In genomic region chr6:170172406-170172805, GRCh38 we compare ENCODE assay signal across 24 cellular contexts.
DNase-seq lines count a peak whose midpoint lies in the region; FAIRE-seq and TF ChIP-seq lines count a peak whose summit lies in the region.
"Had no signal": no experiment of that assay in that cellular context is flagged by ENCODE, and none has a peak within 500 bp of the region (broad histone marks: within the 10 kb centered on the region; RNA-seq: fewer than 3 reads in every experiment).

No MANE protein-coding gene starts in this region.

- peaks cover 8% of the 10 kb centered on the region for H3K27me3 Mint-ChIP-seq in activated naive CD4-positive, alpha-beta T cell treated with anti-CD3 and anti-CD28 coated beads, Interleukin-2, amount 10 ng/mL, durations not matched to agents 7 days and 5 days

- no peaks in the 10 kb centered on the region for H3K4me1 Mint-ChIP-seq in activated naive CD4-positive, alpha-beta T cell treated with anti-CD3 and anti-CD28 coated beads, Interleukin-2, amount 10 ng/mL, durations not matched to agents 7 days and 5 days

- TF ChIP-seq CTCF in bronchial epithelial cell (IDR thresholded peaks at IDR 0.05; ENCODE audit: insufficient read depth, low read length, severe bottlenecking) (no peak), kidney (IDR thresholded peaks at IDR 0.05; ENCODE audit: borderline replicate concordance, extremely low read depth, insufficient read depth) (no peak), spleen (IDR thresholded peaks at IDR 0.05 in 8 of 11, conservative IDR thresholded peaks at IDR 0.05 in 3 of 11) (no peak)

- H3K36me3 Mint-ChIP-seq in activated naive CD4-positive, alpha-beta T cell treated with anti-CD3 and anti-CD28 coated beads, Interleukin-2, amount 10 ng/mL, durations not matched to agents 7 days and 5 days = peaks cover 3% of the 10 kb centered on the region

- WGBS in spleen, 5 donors = 74 to 83% (median 77%) methylated on average over 5 of the region's 5 CpGs

- H3K27ac ChIP-seq in kidney (ENCODE audit: low read depth in 2 of 2, low read length in 2 of 2) (no peak overlapping the region), spleen (no peak overlapping the region)
- H3K27ac ChIP-seq: GM23248, HL-60 had no signal

- no peak overlapping the region for H3K9ac ChIP-seq in kidney (ENCODE audit: low read length in 2 of 2)
- H3K9ac ChIP-seq: GM23248 had no signal

- CTCF ChIA-PET in activated naive CD4-positive, alpha-beta T cell treated with anti-CD3 and anti-CD28 coated beads, Interleukin-2, amount 10 ng/mL, durations not matched to agents 7 days and 5 days (lab: Charles Lee) = no interaction called here

- H3K27me3 ChIP-seq in bronchial epithelial cell (ENCODE audit: control insufficient read depth, insufficient read depth, low read length) = no peaks in the 10 kb centered on the region
- peaks cover 0 to 27% (median 0%) of the 10 kb centered on the region in 7 donors for H3K27me3 ChIP-seq in spleen (replicated peaks in 1 of 7)

- H3K4me1 ChIP-seq in kidney (ENCODE audit: control insufficient read depth in 1 of 2, insufficient read depth in 1 of 2, low read depth in 1 of 2, low read length in 2 of 2) = peaks cover 0 to 3% of the 10 kb centered on the region in 2 donors
- H3K4me1 ChIP-seq in spleen = peaks cover 0 to 16% (median 2%) of the 10 kb centered on the region in 6 donors
- H3K4me1 ChIP-seq: BE2C, HAP-1 had no signal

- intact Hi-C loops in kidney (cut with DNase I) (no loop called here), spleen (cut with DNase I; ENCODE audit: low total_unique reads) (no loop called here)

- no peaks in the 10 kb centered on the region for H3K36me3 ChIP-seq in bronchial epithelial cell (ENCODE audit: control insufficient read depth, insufficient read depth, low read length)
- no peaks in the 10 kb centered on the region for H3K36me3 ChIP-seq in kidney (ENCODE audit: control insufficient read depth in 1 of 2, insufficient read depth in 2 of 2, low read length in 2 of 2)
- no peaks in the 10 kb centered on the region for H3K36me3 ChIP-seq in spleen
- H3K36me3 ChIP-seq: BE2C, HAP-1 had no signal

- FAIRE-seq in bronchial epithelial cell (lab: Jason Lieb, UNC) (peak; percentile 23), kidney (lab: Jason Lieb, UNC) (no peak)
- FAIRE-seq: GM12891, HepG2, K562 had no signal

- peak; percentile 5 for DNase-seq in activated naive CD4-positive, alpha-beta T cell treated with anti-CD3 and anti-CD28 coated beads, Interleukin-2, amount 10 ng/mL, durations not matched to agents 7 days and 5 days
- no peak for DNase-seq in activated naive CD4-positive, alpha-beta T cell treated with anti-CD3 and anti-CD28 coated beads, Interleukin-2, amount 50 U/mL, for 16 hours
- no peak for DNase-seq in bronchial epithelial cell (ENCODE audit: low read depth)
- DNase-seq in kidney = peak; percentile 12
- DNase-seq in spleen = peak; percentile 12
- DNase-seq in MV-4-11 (lab: John Stamatoyannopoulos, UW) = no peak
- no peak for DNase-seq in activated effector memory CD4-positive, alpha-beta T cell treated with anti-CD3 and anti-CD28 coated beads, Interleukin-2, amount 50 U/mL, for 16 hours
- DNase-seq in COLO668 (lab: John Stamatoyannopoulos, UW; ENCODE audit: unreplicated experiment) = no peak
- DNase-seq: BE2C, DMS 273 treated with DMSO at 0.1 percent for 48 hours, DMS79 treated with DMSO at 0.1 percent for 48 hours, GM23248, MM.1S, NCI-H1092 treated with DMSO at 0.1 percent for 48 hours, NCI-H1436 treated with DMSO at 0.1 percent for 48 hours, NCI-H2029, NCI-H226, NCI-H524, NCI-H82 had no signal

- no peak overlapping the region for H3K4me3 Mint-ChIP-seq in activated naive CD4-positive, alpha-beta T cell treated with anti-CD3 and anti-CD28 coated beads, Interleukin-2, amount 10 ng/mL, durations not matched to agents 7 days and 5 days

- no peak for TF ChIP-seq POLR2A in spleen (IDR thresholded peaks at IDR 0.05)

- H3K9me3 ChIP-seq in kidney (ENCODE audit: control insufficient read depth in 1 of 2, low read length in 2 of 2) (no peaks in the 10 kb centered on the region), spleen (peaks cover 0 to 10% (median 0%) of the 10 kb centered on the region in 8 donors)
- H3K9me3 ChIP-seq: BE2C, HAP-1 had no signal

- H3K4me3 ChIP-seq in bronchial epithelial cell (ENCODE audit: low read depth, low read length) (no peak overlapping the region), kidney (ENCODE audit: low read length in 2 of 2) (no peak overlapping the region), spleen (no peak overlapping the region)
- H3K4me3 ChIP-seq: GM23248, HAP-1, K562 had no signal

- peaks cover 22% of the 10 kb centered on the region for H3K9me3 Mint-ChIP-seq in activated naive CD4-positive, alpha-beta T cell treated with anti-CD3 and anti-CD28 coated beads, Interleukin-2, amount 10 ng/mL, durations not matched to agents 7 days and 5 days

- no peak overlapping the region for H3K27ac Mint-ChIP-seq in activated naive CD4-positive, alpha-beta T cell treated with anti-CD3 and anti-CD28 coated beads, Interleukin-2, amount 10 ng/mL, durations not matched to agents 7 days and 5 days

Comparison
In these comparisons a context has a peak if more than half of its experiments do, and no peak if none do; other contexts are left out.
1. DNase-seq: peak in activated naive CD4-positive, alpha-beta T cell treated with anti-CD3 and anti-CD28 coated beads, Interleukin-2, amount 10 ng/mL, durations not matched to agents 7 days and 5 days (single experiment), kidney (single experiment) and spleen (single experiment); none in activated naive CD4-positive, alpha-beta T cell treated with anti-CD3 and anti-CD28 coated beads, Interleukin-2, amount 50 U/mL, for 16 hours (single experiment), bronchial epithelial cell (single experiment), MV-4-11 (single experiment), activated effector memory CD4-positive, alpha-beta T cell treated with anti-CD3 and anti-CD28 coated beads, Interleukin-2, amount 50 U/mL, for 16 hours (single experiment) and COLO668 (single experiment).